In genomic region chr1:25197235-25197930, GRCh38 we compare ENCODE assay signal across 15 cellular contexts. TPM values are rescaled to one million over a fixed set of nuclear protein-coding genes. Genes with fewer than 3 reads are reported as not detected.
A peak's percentile ranks its signal among the peaks of the same experiment; 100 is the strongest.
DNase-seq lines count a peak whose midpoint lies in the region; ATAC-seq, FAIRE-seq and TF ChIP-seq lines count a peak whose summit lies in the region.
"Had no signal": no experiment of that assay in that cellular context is flagged by ENCODE, and none has a peak within 500 bp of the region (broad histone marks: within the 10 kb centered on the region; RNA-seq: fewer than 3 reads in every experiment).

No MANE protein-coding gene starts in this region.

- H3K27me3 ChIP-seq in Karpas-422 (ENCODE audit: low read length) (no peaks in the 10 kb centered on the region), endodermal cell (ENCODE audit: control insufficient read depth, insufficient read depth, low read length, poor library complexity, severe bottlenecking) (no peaks in the 10 kb centered on the region), small intestine (ENCODE audit: control insufficient read depth in 2 of 2, insufficient read depth in 2 of 2, low read length in 2 of 2) (no peaks in the 10 kb centered on the region)
- H3K27me3 ChIP-seq: thyroid gland had no signal

- WGBS in endodermal cell (ENCODE audit: insufficient coverage in 1 of 2, insufficient read length in 1 of 2), 2 experiments = 88 to 90% methylated on average over 15 to 20 of the region's 20 CpGs
- 51 to 68% (median 67%) methylated on average over 20 of the region's 20 CpGs for WGBS in small intestine, 3 donors

- H2AFZ ChIP-seq in Karpas-422 (ENCODE audit: low read length) = peak overlapping the region; percentile 38; the same call in 1 of the 2 replicates

- peak; percentile 48 for DNase-seq in Karpas-422
- peak; percentile 71 for DNase-seq in NCI-H510A treated with DMSO at 0.1 percent for 48 hours (lab: John Stamatoyannopoulos, UW)
- DNase-seq in endodermal cell = no peak
- peak; percentile 17 for DNase-seq in small intestine
- no peak for DNase-seq in WTC11 (ENCODE audit: low spot score)
- DNase-seq in activated CD4-positive, alpha-beta T cell treated with anti-CD3 and anti-CD28 coated beads, Interleukin-2, amount 50 U/mL, for 4 hours = no peak
- DNase-seq: activated CD4-positive, alpha-beta T cell treated with anti-CD3 and anti-CD28 coated beads, Interleukin-2, amount 10 ng/mL, durations not matched to agents 24 days and 14 days; activated T-cell treated with anti-CD3 and anti-CD28 coated beads, Interleukin-2, amount 50 U/mL, for 4 hours; CD4-positive, alpha-beta memory T cell; NCI-H1048; stimulated activated CD4-positive, alpha-beta T cell treated with anti-CD3 and anti-CD28 coated beads, Interleukin-2, amount 100 ng/mL, for 24 hours had no signal

- H3K9me2 ChIP-seq in Karpas-422 (replicated peaks; ENCODE audit: insufficient read depth, low read length) = no peaks in the 10 kb centered on the region

- peak overlapping the region; percentile 36 for H3K27ac Mint-ChIP-seq in endodermal cell
- H3K27ac Mint-ChIP-seq in WTC11 = no peak overlapping the region
- H3K27ac Mint-ChIP-seq: activated CD4-positive, alpha-beta T cell treated with anti-CD3 and anti-CD28 coated beads, Interleukin-2, amount 10 ng/mL, durations not matched to agents 24 days and 14 days; T-helper 2 cell treated with Interferon-gamma antibody and Interleukin-4, amounts not matched to agents 5 μg/mL and 100 μg/mL, for 36 hours had no signal

- POLR2A ChIA-PET in WTC11 (lab: Charles Lee) = interaction anchor here (0.5 kb wide), 1 partner anchor 244 kb away, joined by 3 read pairs; no protein-coding TSS in a partner anchor

- no peak overlapping the region for H3K9ac ChIP-seq in Karpas-422 (ENCODE audit: low read length)
- H3K9ac ChIP-seq in endodermal cell (ENCODE audit: extremely low read depth, low read length, poor library complexity, severe bottlenecking) = no peak overlapping the region

- no peak for FAIRE-seq in small intestine (lab: Jason Lieb, UNC)

- H3K4me3 ChIP-seq in Karpas-422 (ENCODE audit: low read length) (no peak overlapping the region), endodermal cell (ENCODE audit: low read length) (no peak overlapping the region), small intestine (ENCODE audit: low read depth in 1 of 2, low read length in 2 of 2) (no peak overlapping the region)
- H3K4me3 ChIP-seq: coronary artery, thyroid gland had no signal

- H3K4me3 Mint-ChIP-seq in endodermal cell (no peak overlapping the region), WTC11 (no peak overlapping the region)
- H3K4me3 Mint-ChIP-seq: activated CD4-positive, alpha-beta T cell treated with anti-CD3 and anti-CD28 coated beads, Interleukin-2, amount 10 ng/mL, durations not matched to agents 24 days and 14 days; activated T-cell treated with anti-CD3 and anti-CD28 coated beads, Interleukin-2, amount 50 U/mL, for 4 hours; T-helper 2 cell treated with Interferon-gamma antibody and Interleukin-4, amounts not matched to agents 5 μg/mL and 100 μg/mL, for 36 hours had no signal

- peaks cover 55% of the 10 kb centered on the region for H3K4me1 Mint-ChIP-seq in endodermal cell
- H3K4me1 Mint-ChIP-seq in WTC11 = peaks cover 22% of the 10 kb centered on the region

- CTCF ChIA-PET in WTC11 (lab: Charles Lee) = interaction anchor here (1.3 to 3.4 kb wide), 3 partner anchors 8 to 235 kb away, joined by 3 to 14 read pairs (median 3); no protein-coding TSS in a partner anchor

- H3K27me3 Mint-ChIP-seq in endodermal cell (ENCODE audit: insufficient read depth) = peaks cover 2% of the 10 kb centered on the region
- no peaks in the 10 kb centered on the region for H3K27me3 Mint-ChIP-seq in WTC11 (ENCODE audit: low read depth)

- peaks cover 2% of the 10 kb centered on the region for H3K9me3 Mint-ChIP-seq in endodermal cell
- no peaks in the 10 kb centered on the region for H3K9me3 Mint-ChIP-seq in WTC11
- H3K9me3 Mint-ChIP-seq: activated CD4-positive, alpha-beta T cell treated with anti-CD3 and anti-CD28 coated beads, Interleukin-2, amount 10 ng/mL, durations not matched to agents 24 days and 14 days; activated T-cell treated with anti-CD3 and anti-CD28 coated beads, Interleukin-2, amount 50 U/mL, for 4 hours; CD4-positive, alpha-beta memory T cell; T-helper 2 cell treated with Interferon-gamma antibody and Interleukin-4, amounts not matched to agents 5 μg/mL and 100 μg/mL, for 36 hours had no signal

- H3K4me1 ChIP-seq in Karpas-422 (ENCODE audit: low read length) (peaks cover 26% of the 10 kb centered on the region), endodermal cell (ENCODE audit: control insufficient read depth, insufficient read depth, low read length) (peaks cover 26% of the 10 kb centered on the region), small intestine (ENCODE audit: control insufficient read depth in 2 of 2, insufficient read depth in 1 of 2, low read depth in 1 of 2, low read length in 1 of 2) (peaks cover 2 to 5% of the 10 kb centered on the region in 2 donors)

- TF ChIP-seq CTCF in endodermal cell (conservative IDR thresholded peaks at IDR 0.05) (no peak), WTC11 (IDR thresholded peaks at IDR 0.05) (no peak)

- H3K9me3 ChIP-seq in Karpas-422 (ENCODE audit: low read length) (no peaks in the 10 kb centered on the region), endodermal cell (ENCODE audit: control insufficient read depth, low read length) (no peaks in the 10 kb centered on the region), small intestine (ENCODE audit: control insufficient read depth, low read depth) (no peaks in the 10 kb centered on the region)
- H3K9me3 ChIP-seq: thyroid gland had no signal

- no peaks in the 10 kb centered on the region for H4K20me1 ChIP-seq in Karpas-422 (ENCODE audit: insufficient read depth, low read depth, low read length)

- H3K36me3 Mint-ChIP-seq in endodermal cell (ENCODE audit: low read depth) (no peaks in the 10 kb centered on the region), WTC11 (no peaks in the 10 kb centered on the region)
- H3K36me3 Mint-ChIP-seq: CD4-positive, alpha-beta memory T cell had no signal

- H3K27ac ChIP-seq in Karpas-422 (ENCODE audit: low read length) (no peak overlapping the region), endodermal cell (ENCODE audit: low read depth, low read length) (no peak overlapping the region), small intestine (ENCODE audit: low read depth in 1 of 2, low read length in 1 of 2) (peak overlapping the region in 1 of 2 donors; percentile 76)
- H3K27ac ChIP-seq: thyroid gland had no signal

- H3K4me2 ChIP-seq in Karpas-422 (ENCODE audit: low read depth, low read length, poor library complexity, severe bottlenecking) = peak overlapping the region; percentile 15

- no peaks in the 10 kb centered on the region for H3K79me2 ChIP-seq in Karpas-422 (ENCODE audit: low read length)

- ATAC-seq in WTC11 (no peak), HG03108 (IDR thresholded peaks at IDR 0.05; ENCODE audit: unreplicated experiment) (no peak)

- no peaks in the 10 kb centered on the region for H3K36me3 ChIP-seq in Karpas-422 (ENCODE audit: insufficient read depth, low read length)
- H3K36me3 ChIP-seq in endodermal cell (ENCODE audit: control insufficient read depth, insufficient read depth, low read length) = no peaks in the 10 kb centered on the region
- H3K36me3 ChIP-seq in small intestine (ENCODE audit: control insufficient read depth in 2 of 2, insufficient read depth in 2 of 2, low read length in 2 of 2) = no peaks in the 10 kb centered on the region
- H3K36me3 ChIP-seq: thyroid gland had no signal

TF ChIP-seq in WTC11, 78 proteins besides CTCF, POLR2A, EP300 and RAD21 (continues in another document):
- TF ChIP-seq, protein P1, sequence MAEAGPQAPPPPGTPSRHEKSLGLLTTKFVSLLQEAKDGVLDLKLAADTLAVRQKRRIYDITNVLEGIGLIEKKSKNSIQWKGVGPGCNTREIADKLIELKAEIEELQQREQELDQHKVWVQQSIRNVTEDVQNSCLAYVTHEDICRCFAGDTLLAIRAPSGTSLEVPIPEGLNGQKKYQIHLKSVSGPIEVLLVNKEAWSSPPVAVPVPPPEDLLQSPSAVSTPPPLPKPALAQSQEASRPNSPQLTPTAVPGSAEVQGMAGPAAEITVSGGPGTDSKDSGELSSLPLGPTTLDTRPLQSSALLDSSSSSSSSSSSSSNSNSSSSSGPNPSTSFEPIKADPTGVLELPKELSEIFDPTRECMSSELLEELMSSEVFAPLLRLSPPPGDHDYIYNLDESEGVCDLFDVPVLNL (CRISPR knock-in tag; IDR thresholded peaks at IDR 0.05; ENCODE audit: borderline replicate concordance, low read depth) = no peak
- TF ChIP-seq, protein P2, sequence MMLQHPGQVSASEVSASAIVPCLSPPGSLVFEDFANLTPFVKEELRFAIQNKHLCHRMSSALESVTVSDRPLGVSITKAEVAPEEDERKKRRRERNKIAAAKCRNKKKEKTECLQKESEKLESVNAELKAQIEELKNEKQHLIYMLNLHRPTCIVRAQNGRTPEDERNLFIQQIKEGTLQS (CRISPR knock-in tag; conservative IDR thresholded peaks at IDR 0.05) = no peak
- TF ChIP-seq ZNF396 (CRISPR knock-in tag; IDR thresholded peaks at IDR 0.05; ENCODE audit: borderline replicate concordance) = no peak
- TF ChIP-seq, protein P3, sequence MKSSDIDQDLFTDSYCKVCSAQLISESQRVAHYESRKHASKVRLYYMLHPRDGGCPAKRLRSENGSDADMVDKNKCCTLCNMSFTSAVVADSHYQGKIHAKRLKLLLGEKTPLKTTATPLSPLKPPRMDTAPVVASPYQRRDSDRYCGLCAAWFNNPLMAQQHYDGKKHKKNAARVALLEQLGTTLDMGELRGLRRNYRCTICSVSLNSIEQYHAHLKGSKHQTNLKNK (CRISPR knock-in tag; IDR thresholded peaks at IDR 0.05) = no peak

RNA-seq across cellular contexts. Expression of gene SYF2, which starts 34.9 kb away (rescaled TPM):
- 57.4 and 62.6 TPM in 2 replicates for total RNA-seq in Karpas-422 (2014; rRNA removed; shearing (Covaris generic); ENCODE audit: low replicate concordance)
- total RNA-seq in endodermal cell = 10 to 100 TPM; 36.4 to 38.0 TPM
- 51.9 TPM for polyA plus RNA-seq in endodermal cell (2013, experiment 1 of 2)
- 53.0 TPM for polyA plus RNA-seq in endodermal cell (2013, experiment 2 of 2)
- polyA plus RNA-seq in small intestine = 100 to 1,000 TPM in 2 of 3 donors, 10 to 100 TPM in 1; 68.6 to 136 (median 113) TPM
- 30.1 to 35.7 TPM (median 35.3 TPM) in 3 replicates for total RNA-seq in WTC11 (2021)

RNA-seq across cellular contexts. Expression of gene RSRP1, which starts 49.9 kb away (rescaled TPM):
- 151 and 155 TPM in 2 replicates for total RNA-seq in Karpas-422 (2014; rRNA removed; shearing (Covaris generic); ENCODE audit: low replicate concordance)
- total RNA-seq in endodermal cell (10 to 100 TPM; 90.3 to 92.5 TPM), WTC11 (2021) (75.9 to 78.1 TPM (median 76.9 TPM) in 3 replicates)
- polyA plus RNA-seq in endodermal cell (2013, experiment 1 of 2) = 70.9 TPM
- 67.3 TPM for polyA plus RNA-seq in endodermal cell (2013, experiment 2 of 2)
- polyA plus RNA-seq in small intestine = 100 to 1,000 TPM in 1 of 3 donors, 10 to 100 TPM in 2; 56.7 to 291 (median 59.2) TPM

Comparison
In these comparisons a context has a peak if more than half of its experiments do, and no peak if none do; other contexts are left out.
1. DNase-seq: peak in Karpas-422 (single experiment), NCI-H510A treated with DMSO at 0.1 percent for 48 hours (single experiment) and small intestine (single experiment); none in endodermal cell (single experiment), WTC11 (single experiment) and activated CD4-positive, alpha-beta T cell treated with anti-CD3 and anti-CD28 coated beads, Interleukin-2, amount 50 U/mL, for 4 hours (0 of 2).